1 cellular context compared by ENCODE assay signal in genomic region chr16:88454315-88455057, GRCh38.
A peak's percentile ranks its signal among the peaks of the same experiment; 100 is the strongest.
TF ChIP-seq lines count a peak whose summit lies in the region.

No MANE protein-coding gene starts in this region.

TF ChIP-seq in HepG2, 621 proteins besides CTCF, POLR2A, EP300 and RAD21 (continued from another document and continues in another):
- peak; percentile 20 for TF ChIP-seq XRCC5 (optimal IDR thresholded peaks at IDR 0.05; ENCODE audit: low read length)
- TF ChIP-seq ZNF781 (CRISPR knock-in tag; IDR thresholded peaks at IDR 0.05; ENCODE audit: borderline replicate concordance, not compliant biosample characterization): no peak
- TF ChIP-seq TFAP4 (IDR thresholded peaks at IDR 0.05; ENCODE audit: borderline replicate concordance, low read depth): no peak
- TF ChIP-seq RNF2 (conservative IDR thresholded peaks at IDR 0.05; ENCODE audit: low read depth): no peak
- TF ChIP-seq RFXANK (CRISPR knock-in tag; IDR thresholded peaks at IDR 0.05): no peak
- TF ChIP-seq, protein P1, sequence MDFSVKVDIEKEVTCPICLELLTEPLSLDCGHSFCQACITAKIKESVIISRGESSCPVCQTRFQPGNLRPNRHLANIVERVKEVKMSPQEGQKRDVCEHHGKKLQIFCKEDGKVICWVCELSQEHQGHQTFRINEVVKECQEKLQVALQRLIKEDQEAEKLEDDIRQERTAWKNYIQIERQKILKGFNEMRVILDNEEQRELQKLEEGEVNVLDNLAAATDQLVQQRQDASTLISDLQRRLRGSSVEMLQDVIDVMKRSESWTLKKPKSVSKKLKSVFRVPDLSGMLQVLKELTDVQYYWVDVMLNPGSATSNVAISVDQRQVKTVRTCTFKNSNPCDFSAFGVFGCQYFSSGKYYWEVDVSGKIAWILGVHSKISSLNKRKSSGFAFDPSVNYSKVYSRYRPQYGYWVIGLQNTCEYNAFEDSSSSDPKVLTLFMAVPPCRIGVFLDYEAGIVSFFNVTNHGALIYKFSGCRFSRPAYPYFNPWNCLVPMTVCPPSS (IDR thresholded peaks at IDR 0.05): no peak
- no peak for TF ChIP-seq ZNF589 (CRISPR knock-in tag; conservative IDR thresholded peaks at IDR 0.05)
- no peak for TF ChIP-seq ZFYVE20 (CRISPR knock-in tag; IDR thresholded peaks at IDR 0.05; ENCODE audit: borderline replicate concordance, low read depth)
- no peak for TF ChIP-seq TAF15 (IDR thresholded peaks at IDR 0.05; ENCODE audit: low read depth, low read length, poor library complexity, severe bottlenecking)
- TF ChIP-seq NFE2L1 (CRISPR knock-in tag; IDR thresholded peaks at IDR 0.05; ENCODE audit: borderline replicate concordance): peak; percentile 64; the same call in 1 of the 2 replicates
- TF ChIP-seq, protein P2, sequence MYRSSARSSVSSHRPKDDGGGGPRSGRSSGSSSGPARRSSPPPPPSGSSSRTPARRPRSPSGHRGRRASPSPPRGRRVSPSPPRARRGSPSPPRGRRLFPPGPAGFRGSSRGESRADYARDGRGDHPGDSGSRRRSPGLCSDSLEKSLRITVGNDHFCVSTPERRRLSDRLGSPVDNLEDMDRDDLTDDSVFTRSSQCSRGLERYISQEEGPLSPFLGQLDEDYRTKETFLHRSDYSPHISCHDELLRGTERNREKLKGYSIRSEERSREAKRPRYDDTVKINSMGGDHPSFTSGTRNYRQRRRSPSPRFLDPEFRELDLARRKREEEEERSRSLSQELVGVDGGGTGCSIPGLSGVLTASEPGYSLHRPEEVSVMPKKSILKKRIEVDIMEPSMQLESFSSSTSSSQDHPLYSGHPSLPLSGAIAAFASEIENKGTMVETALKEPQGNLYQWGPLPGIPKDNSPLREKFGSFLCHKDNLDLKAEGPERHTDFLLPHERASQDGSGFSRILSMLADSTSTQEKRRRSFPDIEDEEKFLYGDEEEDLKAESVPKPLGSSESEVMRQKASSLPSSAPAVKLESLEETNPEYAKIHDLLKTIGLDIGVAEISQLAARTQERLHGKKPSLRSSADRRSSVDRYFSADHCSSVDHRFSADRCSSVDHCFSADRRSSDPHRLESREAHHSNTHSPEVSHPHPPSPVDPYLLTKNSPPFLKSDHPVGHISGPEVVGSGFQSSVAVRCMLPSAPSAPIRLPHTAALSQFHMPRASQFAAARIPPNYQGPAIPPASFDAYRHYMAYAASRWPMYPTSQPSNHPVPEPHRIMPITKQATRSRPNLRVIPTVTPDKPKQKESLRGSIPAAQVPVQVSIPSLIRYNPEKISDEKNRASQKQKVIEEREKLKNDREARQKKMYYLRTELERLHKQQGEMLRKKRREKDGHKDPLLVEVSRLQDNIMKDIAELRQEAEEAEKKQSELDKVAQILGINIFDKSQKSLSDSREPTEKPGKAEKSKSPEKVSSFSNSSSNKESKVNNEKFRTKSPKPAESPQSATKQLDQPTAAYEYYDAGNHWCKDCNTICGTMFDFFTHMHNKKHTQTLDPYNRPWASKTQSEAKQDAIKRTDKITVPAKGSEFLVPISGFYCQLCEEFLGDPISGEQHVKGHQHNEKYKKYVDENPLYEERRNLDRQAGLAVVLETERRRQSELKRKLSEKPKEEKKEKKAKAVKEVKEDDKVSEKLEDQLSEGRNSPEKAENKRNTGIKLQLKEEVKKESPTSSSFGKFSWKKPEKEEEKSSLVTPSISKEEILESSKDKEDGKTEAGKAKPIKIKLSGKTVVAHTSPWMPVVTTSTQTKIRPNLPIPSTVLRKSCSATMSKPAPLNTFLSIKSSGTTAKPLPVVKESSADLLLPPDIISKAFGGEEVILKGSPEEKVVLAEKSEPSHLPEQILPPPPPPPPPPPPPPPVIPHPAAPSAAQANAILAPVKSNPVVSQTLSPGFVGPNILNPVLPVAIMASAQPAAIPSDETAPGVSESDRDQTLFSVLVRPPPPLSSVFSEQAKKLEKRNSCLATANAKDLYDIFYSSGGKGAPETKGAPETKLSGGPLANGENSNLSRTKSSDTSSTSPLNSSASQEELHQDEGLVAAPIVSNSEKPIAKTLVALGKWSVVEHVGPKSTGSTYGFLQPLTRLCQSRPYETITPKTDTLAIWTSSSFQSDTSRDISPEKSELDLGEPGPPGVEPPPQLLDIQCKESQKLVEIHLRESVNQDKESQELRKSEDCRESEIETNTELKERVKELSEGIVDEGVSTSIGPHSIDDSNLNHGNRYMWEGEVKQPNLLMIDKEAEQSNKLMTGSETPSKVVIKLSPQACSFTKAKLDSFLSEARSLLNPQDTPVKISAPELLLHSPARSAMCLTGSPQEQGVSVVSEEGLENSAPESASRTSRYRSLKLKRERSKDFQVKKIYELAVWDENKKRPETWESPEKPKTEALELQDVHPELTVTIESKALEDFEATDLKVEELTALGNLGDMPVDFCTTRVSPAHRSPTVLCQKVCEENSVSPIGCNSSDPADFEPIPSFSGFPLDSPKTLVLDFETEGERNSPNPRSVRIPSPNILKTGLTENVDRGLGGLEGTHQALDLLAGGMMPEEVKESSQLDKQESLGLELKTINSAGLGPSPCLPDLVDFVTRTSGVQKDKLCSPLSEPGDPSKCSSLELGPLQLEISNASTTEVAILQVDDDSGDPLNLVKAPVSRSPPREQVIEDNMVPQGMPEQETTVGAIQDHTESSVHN (CRISPR knock-in tag; IDR thresholded peaks at IDR 0.05): no peak
- no peak for TF ChIP-seq ARID2 (CRISPR knock-in tag; IDR thresholded peaks at IDR 0.05; ENCODE audit: borderline replicate concordance)
- TF ChIP-seq ZNF678 (CRISPR knock-in tag; IDR thresholded peaks at IDR 0.05): no peak
- TF ChIP-seq, protein P3, sequence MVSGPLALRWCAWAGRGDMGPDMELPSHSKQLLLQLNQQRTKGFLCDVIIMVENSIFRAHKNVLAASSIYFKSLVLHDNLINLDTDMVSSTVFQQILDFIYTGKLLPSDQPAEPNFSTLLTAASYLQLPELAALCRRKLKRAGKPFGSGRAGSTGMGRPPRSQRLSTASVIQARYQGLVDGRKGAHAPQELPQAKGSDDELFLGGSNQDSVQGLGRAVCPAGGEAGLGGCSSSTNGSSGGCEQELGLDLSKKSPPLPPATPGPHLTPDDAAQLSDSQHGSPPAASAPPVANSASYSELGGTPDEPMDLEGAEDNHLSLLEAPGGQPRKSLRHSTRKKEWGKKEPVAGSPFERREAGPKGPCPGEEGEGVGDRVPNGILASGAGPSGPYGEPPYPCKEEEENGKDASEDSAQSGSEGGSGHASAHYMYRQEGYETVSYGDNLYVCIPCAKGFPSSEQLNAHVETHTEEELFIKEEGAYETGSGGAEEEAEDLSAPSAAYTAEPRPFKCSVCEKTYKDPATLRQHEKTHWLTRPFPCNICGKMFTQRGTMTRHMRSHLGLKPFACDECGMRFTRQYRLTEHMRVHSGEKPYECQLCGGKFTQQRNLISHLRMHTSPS (CRISPR knock-in tag; IDR thresholded peaks at IDR 0.05; ENCODE audit: low read depth): peak; percentile 67; the same call in 1 of the 2 replicates
- no peak for TF ChIP-seq POGZ (CRISPR knock-in tag; IDR thresholded peaks at IDR 0.05)
- no peak for TF ChIP-seq BRCA1 (CRISPR knock-in tag; IDR thresholded peaks at IDR 0.05)
- TF ChIP-seq CEBPZ (IDR thresholded peaks at IDR 0.05; ENCODE audit: low read length): no peak
- no peak for TF ChIP-seq ZNF780A (CRISPR knock-in tag; IDR thresholded peaks at IDR 0.05)
- TF ChIP-seq ZNF570 (CRISPR knock-in tag; IDR thresholded peaks at IDR 0.05; ENCODE audit: borderline replicate concordance): no peak
- TF ChIP-seq ZFP41 (CRISPR knock-in tag; IDR thresholded peaks at IDR 0.05; ENCODE audit: borderline replicate concordance): no peak
- TF ChIP-seq SOX5 (CRISPR knock-in tag; IDR thresholded peaks at IDR 0.05; ENCODE audit: borderline replicate concordance): no peak
- no peak for TF ChIP-seq RFX3 (CRISPR knock-in tag; IDR thresholded peaks at IDR 0.05)
- no peak for TF ChIP-seq KLF11 (CRISPR knock-in tag; IDR thresholded peaks at IDR 0.05)
- no peak for TF ChIP-seq TFE3 (CRISPR knock-in tag; IDR thresholded peaks at IDR 0.05)
- TF ChIP-seq ZBTB7A (CRISPR knock-in tag; IDR thresholded peaks at IDR 0.05): no peak
- 0 out of 2 replicates have a peak, but pooled peaks have one; percentile 20 for TF ChIP-seq ZNF552 (CRISPR knock-in tag; IDR thresholded peaks at IDR 0.05; ENCODE audit: borderline replicate concordance)
- TF ChIP-seq SIN3A (IDR thresholded peaks at IDR 0.05; ENCODE audit: borderline replicate concordance, low read depth, low read length): 0 out of 2 replicates have a peak, but pooled peaks have one; percentile 46
- no peak for TF ChIP-seq ZMYM4 (CRISPR knock-in tag; IDR thresholded peaks at IDR 0.05)
- no peak for TF ChIP-seq POLR2AphosphoS2 (IDR thresholded peaks at IDR 0.05; ENCODE audit: low read depth, low read length)
- TF ChIP-seq MTF2 (CRISPR knock-in tag; IDR thresholded peaks at IDR 0.05; ENCODE audit: borderline replicate concordance): no peak
- TF ChIP-seq, protein P4, sequence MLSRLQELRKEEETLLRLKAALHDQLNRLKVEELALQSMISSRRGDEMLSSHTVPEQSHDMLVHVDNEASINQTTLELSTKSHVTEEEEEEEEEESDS (CRISPR knock-in tag; IDR thresholded peaks at IDR 0.05; ENCODE audit: borderline replicate concordance): no peak
- TF ChIP-seq ZHX2 (IDR thresholded peaks at IDR 0.05; ENCODE audit: low read depth): no peak
- 0 out of 2 replicates have a peak, but pooled peaks have one; percentile 23 for TF ChIP-seq ZHX2 (CRISPR knock-in tag; IDR thresholded peaks at IDR 0.05; ENCODE audit: borderline replicate concordance)
- no peak for TF ChIP-seq ISX (CRISPR knock-in tag; conservative IDR thresholded peaks at IDR 0.05)
- TF ChIP-seq NR3C1 (CRISPR knock-in tag; IDR thresholded peaks at IDR 0.05): no peak
- no peak for TF ChIP-seq MTA3 (CRISPR knock-in tag; IDR thresholded peaks at IDR 0.05)
- no peak for TF ChIP-seq ZNF124 (CRISPR knock-in tag; IDR thresholded peaks at IDR 0.05)
